Comparison of ENCODE assay signal across 22 cellular contexts in the genomic region with DNA sequence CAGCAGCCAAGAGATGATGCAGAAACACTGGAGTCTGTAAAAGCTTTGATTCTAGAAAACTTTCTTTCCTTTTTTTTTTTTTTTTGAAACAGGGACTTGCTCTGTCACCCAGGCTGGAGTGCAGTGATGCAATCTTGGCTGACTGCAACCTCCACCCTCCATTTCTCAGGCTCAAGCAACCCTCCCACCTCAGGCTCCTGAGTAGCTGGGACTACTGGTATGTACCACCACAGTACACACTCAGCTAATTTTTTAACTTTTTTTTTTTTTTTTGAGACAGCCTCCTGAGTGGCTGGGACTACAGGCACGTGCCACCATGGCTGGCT. TPM values are rescaled to one million over a fixed set of nuclear protein-coding genes. Genes with fewer than 3 reads are reported as not detected.
DNase-seq lines count a peak whose midpoint lies in the region; ATAC-seq and TF ChIP-seq lines count a peak whose summit lies in the region.
"Had no signal": no experiment of that assay in that cellular context is flagged by ENCODE, and none has a peak within 500 bp of the region (broad histone marks: within the 10 kb centered on the region; RNA-seq: fewer than 3 reads in every experiment).

No MANE protein-coding gene starts in this region.

- DNase-seq in NOMO-1 treated with DMSO at 0.1 percent for 48 hours (lab: John Stamatoyannopoulos, UW; ENCODE audit: unreplicated experiment) (peak; percentile 4), NOMO-1 treated with dmso at 0.1 percent for 144 hours (lab: John Stamatoyannopoulos, UW; ENCODE audit: unreplicated experiment) (no peak), WTC11 (ENCODE audit: low spot score) (no peak), left ventricle myocardium superior (peak; percentile 35), tibial nerve (ENCODE audit: low spot score in 2 of 2) (peak; percentile 40 to 48), iPS-NIHi7 (ENCODE audit: extremely low spot score) (no peak), NCI-H1436 treated with DMSO at 0.1 percent for 48 hours (lab: John Stamatoyannopoulos, UW) (no peak)
- DNase-seq: activated CD4-positive, alpha-beta T cell treated with anti-CD3 and anti-CD28 coated beads for 36 hours; activated CD8-positive, alpha-beta memory T cell treated with anti-CD3 and anti-CD28 coated beads, Interleukin-2, amount 50 U/mL, for 4 hours; activated naive CD4-positive, alpha-beta T cell; dermis blood vessel endothelial cell; DMS79; left colon; NCI-H1105 treated with DMSO at 0.1 percent for 48 hours; NCI-H446; small intestine; T1000 had no signal

- TF ChIP-seq CTCF in WTC11 (IDR thresholded peaks at IDR 0.05) (no peak), tibial nerve (IDR thresholded peaks at IDR 0.05) (no peak)

- H3K4me1 Mint-ChIP-seq in WTC11 = no peaks in the 10 kb centered on the region
- H3K4me1 Mint-ChIP-seq: activated CD4-positive, alpha-beta T cell treated with anti-CD3 and anti-CD28 coated beads for 36 hours had no signal

- no peak overlapping the region for H3K4me3 Mint-ChIP-seq in WTC11
- H3K4me3 Mint-ChIP-seq: activated CD4-positive, alpha-beta T cell treated with anti-CD3 and anti-CD28 coated beads for 36 hours; type B pancreatic cell had no signal

- no peaks in the 10 kb centered on the region for H3K27me3 Mint-ChIP-seq in WTC11 (ENCODE audit: low read depth)
- H3K27me3 Mint-ChIP-seq: activated CD4-positive, alpha-beta T cell treated with anti-CD3 and anti-CD28 coated beads for 36 hours; type B pancreatic cell had no signal

- ATAC-seq in WTC11 = no peak
- ATAC-seq in left ventricle myocardium superior = peak; percentile 74
- no peak for ATAC-seq in HG03460 (IDR thresholded peaks at IDR 0.05; ENCODE audit: unreplicated experiment)
- ATAC-seq: activated CD4-positive, alpha-beta T cell treated with anti-CD3 and anti-CD28 coated beads for 36 hours; esophagus mucosa; left colon had no signal

- H3K27ac ChIP-seq in tibial nerve = peak overlapping the region in 3 of 4 donors; percentile 40 to 91 (median 74)
- H3K27ac ChIP-seq: 22Rv1, SJSA1 had no signal

- H3K9me3 ChIP-seq in tibial nerve = no peaks in the 10 kb centered on the region
- H3K9me3 ChIP-seq: SJSA1 had no signal

- H3K9me3 Mint-ChIP-seq in WTC11 = no peaks in the 10 kb centered on the region
- H3K9me3 Mint-ChIP-seq: type B pancreatic cell had no signal

- H3K4me1 ChIP-seq in tibial nerve = peaks cover 0 to 7% (median 2%) of the 10 kb centered on the region in 4 donors
- H3K4me1 ChIP-seq: SJSA1 had no signal

- peak in 1 of 2 donors; percentile 25 for TF ChIP-seq EP300 in tibial nerve (IDR thresholded peaks at IDR 0.05)

- no peaks in the 10 kb centered on the region for H3K36me3 ChIP-seq in tibial nerve
- H3K36me3 ChIP-seq: SJSA1 had no signal

- CTCF ChIA-PET in WTC11 (lab: Charles Lee) = interaction anchor here (0.6 to 2.4 kb wide), 3 partner anchors 10 to 31 kb away, joined by 4 to 7 read pairs (median 6); no protein-coding TSS in a partner anchor

- no peak overlapping the region for H3K27ac Mint-ChIP-seq in WTC11
- H3K27ac Mint-ChIP-seq: activated CD4-positive, alpha-beta T cell treated with anti-CD3 and anti-CD28 coated beads for 36 hours; type B pancreatic cell had no signal

- POLR2A ChIA-PET in WTC11 (lab: Charles Lee) = interaction anchor here (0.7 kb wide), 2 partner anchors 12 to 370 kb away, joined by 4 to 6 read pairs; no protein-coding TSS in a partner anchor

- H3K27me3 ChIP-seq in tibial nerve = no peaks in the 10 kb centered on the region
- H3K27me3 ChIP-seq: SJSA1 had no signal

- no peaks in the 10 kb centered on the region for H3K36me3 Mint-ChIP-seq in WTC11
- H3K36me3 Mint-ChIP-seq: type B pancreatic cell had no signal

- WGBS in tibial nerve, 2 donors = 17 to 20% methylated on average over 1 of the region's 1 CpG

- no peak overlapping the region for H3K4me3 ChIP-seq in tibial nerve
- H3K4me3 ChIP-seq: SJSA1 had no signal

- no peak for TF ChIP-seq POLR2A in tibial nerve (IDR thresholded peaks at IDR 0.05)

- intact Hi-C loops in left ventricle myocardium superior (cut with micrococcal nuclease) = no loop called here

TF ChIP-seq in WTC11, 78 proteins besides CTCF, POLR2A, EP300 and RAD21:
- TF ChIP-seq ZNF317 (CRISPR knock-in tag; IDR thresholded peaks at IDR 0.05; ENCODE audit: borderline replicate concordance, low read depth) (no peak), GABPB1 (CRISPR knock-in tag; IDR thresholded peaks at IDR 0.05) (peak; percentile 79)

RNA-seq across cellular contexts. Expression of a gene that starts 17.0 kb away (rescaled TPM):
- total RNA-seq in WTC11 (2021) = 15.7 to 16.8 TPM (median 15.9 TPM) in 3 replicates
- total RNA-seq in left ventricle myocardium superior = 151 TPM
- total RNA-seq in tibial nerve = 10 to 100 TPM; 23.8 to 38.4 (median 32.0) TPM

RNA-seq across cellular contexts. Expression of a gene that starts 37.4 kb away (rescaled TPM):
- total RNA-seq in WTC11 (2021) (170 to 178 TPM (median 176 TPM) in 3 replicates), left ventricle myocardium superior (78.1 TPM), tibial nerve (100 to 1,000 TPM in 1 of 4 donors, 10 to 100 TPM in 3; 53.0 to 103 (median 87.2) TPM)

Comparison
In these comparisons a context has a peak if more than half of its experiments do, and no peak if none do; other contexts are left out.
1. DNase-seq: peak in NOMO-1 treated with DMSO at 0.1 percent for 48 hours (single experiment), left ventricle myocardium superior (single experiment) and tibial nerve (2 of 2); none in NOMO-1 treated with dmso at 0.1 percent for 144 hours (single experiment), WTC11 (single experiment), iPS-NIHi7 (single experiment) and NCI-H1436 treated with DMSO at 0.1 percent for 48 hours (single experiment).